Comparison of ENCODE assay signal across 8 cellular contexts in genomic region chr13:98476538-98476966, GRCh38.
DNase-seq lines count a peak whose midpoint lies in the region; ATAC-seq and TF ChIP-seq lines count a peak whose summit lies in the region.

No MANE protein-coding gene starts in this region.

- H3K4me3 Mint-ChIP-seq in activated T-helper 2 cell treated with anti-CD3 and anti-CD28 coated beads, Interferon-gamma antibody, Interleukin-2, Interleukin-4, amounts not matched to agents 10 μg/mL and 5 μg/mL and 100 μg/mL, durations not matched to agents 14 hours and 24 hours and 36 hours (ENCODE audit: low read depth), result peak overlapping the region; percentile 72

- H3K4me1 Mint-ChIP-seq in activated T-helper 2 cell treated with anti-CD3 and anti-CD28 coated beads, Interferon-gamma antibody, Interleukin-2, Interleukin-4, amounts not matched to agents 10 μg/mL and 5 μg/mL and 100 μg/mL, durations not matched to agents 14 hours and 24 hours and 36 hours (ENCODE audit: low read depth), result peaks cover 63% of the 10 kb centered on the region

- H3K9me3 ChIP-seq in Peyer's patch (no peaks in the 10 kb centered on the region), heart right ventricle (no peaks in the 10 kb centered on the region)

- H3K36me3 Mint-ChIP-seq in activated T-helper 2 cell treated with anti-CD3 and anti-CD28 coated beads, Interferon-gamma antibody, Interleukin-2, Interleukin-4, amounts not matched to agents 10 μg/mL and 5 μg/mL and 100 μg/mL, durations not matched to agents 14 hours and 24 hours and 36 hours (ENCODE audit: low read depth), result peaks cover 71% of the 10 kb centered on the region

- 41 to 64% methylated on average over 13 of the region's 13 CpGs for WGBS in heart right ventricle, 2 donors

- ATAC-seq in GM18519 (IDR thresholded peaks at IDR 0.05; ENCODE audit: low FRiP score, unreplicated experiment) (peak; percentile 92), HG02973 (IDR thresholded peaks at IDR 0.05; ENCODE audit: unreplicated experiment) (peak; percentile 96), heart right ventricle (peak; percentile 11 to 65 (median 42))

- peak in 2 of 3 donors; percentile 89 to 93 for DNase-seq in Peyer's patch
- peak; percentile 87 for DNase-seq in activated T-helper 2 cell treated with anti-CD3 and anti-CD28 coated beads, Interferon-gamma antibody, Interleukin-2, Interleukin-4, amounts not matched to agents 10 μg/mL and 5 μg/mL and 100 μg/mL, durations not matched to agents 14 hours and 24 hours and 36 hours (ENCODE audit: low spot score)
- DNase-seq in heart right ventricle, result no peak
- DNase-seq in stimulated activated CD4-positive, alpha-beta T cell treated with anti-CD3 and anti-CD28 coated beads, Interleukin-15, amount 100 ng/mL, for 1 hour (ENCODE audit: low read depth in 1 of 2, low spot score in 1 of 2), result peak; percentile 67 to 72
- DNase-seq in DMS79 treated with DMSO at 0.1 percent for 48 hours (lab: John Stamatoyannopoulos, UW), result no peak
- DNase-seq in SHP77 (lab: John Stamatoyannopoulos, UW), result no peak

- H3K4me1 ChIP-seq in Peyer's patch (peaks cover 0 to 37% (median 23%) of the 10 kb centered on the region in 4 donors), heart right ventricle (peaks cover 8 to 93% (median 63%) of the 10 kb centered on the region in 9 donors)

- TF ChIP-seq POLR2A in Peyer's patch (IDR thresholded peaks at IDR 0.05), result no peak

- H3K9me3 Mint-ChIP-seq in activated T-helper 2 cell treated with anti-CD3 and anti-CD28 coated beads, Interferon-gamma antibody, Interleukin-2, Interleukin-4, amounts not matched to agents 10 μg/mL and 5 μg/mL and 100 μg/mL, durations not matched to agents 14 hours and 24 hours and 36 hours, result peaks cover 4% of the 10 kb centered on the region

- H3K27me3 ChIP-seq in Peyer's patch, result no peaks in the 10 kb centered on the region
- H3K27me3 ChIP-seq in heart right ventricle, result no peaks in the 10 kb centered on the region

- H3K4me3 ChIP-seq in Peyer's patch, result peak overlapping the region in 1 of 4 donors; percentile 0
- peak overlapping the region in 1 of 10 donors; percentile 3 for H3K4me3 ChIP-seq in heart right ventricle

- no peaks in the 10 kb centered on the region for H3K27me3 Mint-ChIP-seq in activated T-helper 2 cell treated with anti-CD3 and anti-CD28 coated beads, Interferon-gamma antibody, Interleukin-2, Interleukin-4, amounts not matched to agents 10 μg/mL and 5 μg/mL and 100 μg/mL, durations not matched to agents 14 hours and 24 hours and 36 hours (ENCODE audit: low read depth)

- H3K27ac Mint-ChIP-seq in activated T-helper 2 cell treated with anti-CD3 and anti-CD28 coated beads, Interferon-gamma antibody, Interleukin-2, Interleukin-4, amounts not matched to agents 10 μg/mL and 5 μg/mL and 100 μg/mL, durations not matched to agents 14 hours and 24 hours and 36 hours, result peak overlapping the region; percentile 92

- H3K27ac ChIP-seq in Peyer's patch (peak overlapping the region; percentile 41 to 59 (median 57)), heart right ventricle (peak overlapping the region in 7 of 10 donors; percentile 7 to 82 (median 37))

- TF ChIP-seq CTCF in Peyer's patch (IDR thresholded peaks at IDR 0.05) (no peak), heart right ventricle (IDR thresholded peaks at IDR 0.05) (no peak)

- intact Hi-C loops in activated T-helper 2 cell treated with anti-CD3 and anti-CD28 coated beads, Interferon-gamma antibody, Interleukin-2, Interleukin-4, amounts not matched to agents 10 μg/mL and 5 μg/mL and 100 μg/mL, durations not matched to agents 14 hours and 24 hours and 36 hours (cut with micrococcal nuclease), result loop anchor here (1.0 to 2.0 kb wide), 8 partner anchors 33 to 551 kb away; no protein-coding TSS in a partner anchor
- intact Hi-C loops in heart right ventricle (cut with DNase I), result loop anchor here in 2 of 10 donors (5.0 to 10.0 kb wide), 2 partner anchors 98 to 101 kb away; partner anchors contain the start of gene STK24 (in 2 of the 2)

- H3K36me3 ChIP-seq in Peyer's patch, result peaks cover 0 to 30% (median 0%) of the 10 kb centered on the region in 3 donors
- peaks cover 0 to 39% (median 5%) of the 10 kb centered on the region in 9 donors for H3K36me3 ChIP-seq in heart right ventricle

Comparison
In these comparisons a context has a peak if more than half of its experiments do, and no peak if none do; other contexts are left out.
1. ATAC-seq: peak in every context shown above with its lines; median percentile 96 in HG02973; 92 in GM18519; 42 in heart right ventricle.
2. DNase-seq: peak in Peyer's patch (2 of 3), activated T-helper 2 cell treated with anti-CD3 and anti-CD28 coated beads, Interferon-gamma antibody, Interleukin-2, Interleukin-4, amounts not matched to agents 10 μg/mL and 5 μg/mL and 100 μg/mL, durations not matched to agents 14 hours and 24 hours and 36 hours (single experiment) and stimulated activated CD4-positive, alpha-beta T cell treated with anti-CD3 and anti-CD28 coated beads, Interleukin-15, amount 100 ng/mL, for 1 hour (2 of 2); none in heart right ventricle (0 of 2), DMS79 treated with DMSO at 0.1 percent for 48 hours (single experiment) and SHP77 (0 of 2).